In genomic region chrX:46545111-46546005, GRCh38 we compare ENCODE assay signal across 8 cellular contexts. TPM values are rescaled to one million over a fixed set of nuclear protein-coding genes. Genes with fewer than 3 reads are reported as not detected.
DNase-seq lines count a peak whose midpoint lies in the region; ATAC-seq and TF ChIP-seq lines count a peak whose summit lies in the region.

Gene ZNF674 (minus strand): TSS chrX:46545421. CDS start chrX:46542087, 3,334 bp downstream.

- H3K27me3 ChIP-seq in muscle layer of colon (ENCODE audit: control insufficient read depth in 1 of 2, insufficient read depth in 2 of 2, low read length in 2 of 2): no peaks in the 10 kb centered on the region

- peak within 1 kb of the TSS; percentile 92 for H2AFZ ChIP-seq in OCI-LY7 (ENCODE audit: low read length)

- DNase-seq in DMS153 treated with DMSO at 0.1 percent for 48 hours (lab: John Stamatoyannopoulos, UW; ENCODE audit: unreplicated experiment): peak; percentile 71
- DNase-seq in HuH-7.5 (ENCODE audit: low spot score): peak; percentile 61
- DNase-seq in OCI-LY7 (ENCODE audit: low spot score): peak; percentile 94
- peak; percentile 89 for DNase-seq in activated T-cell treated with anti-CD3 and anti-CD28 coated beads for 48 hours (ENCODE audit: low read depth)
- DNase-seq in stimulated activated CD8-positive, alpha-beta memory T cell treated with anti-CD3 and anti-CD28 coated beads, Interleukin-7, amount 100 ng/mL, for 1 hour (ENCODE audit: low read depth in 2 of 2): peak; percentile 82 to 83

- H3K79me2 ChIP-seq in OCI-LY7 (ENCODE audit: insufficient read depth, low read depth, low read length): peaks cover 26% of the 10 kb centered on the region

- ATAC-seq in GM21528 (IDR thresholded peaks at IDR 0.05; ENCODE audit: low FRiP score, unreplicated experiment) (peak; percentile 96), esophagus mucosa (peak; percentile 89)

- H3K9ac ChIP-seq in muscle layer of colon (ENCODE audit: low read length): peak within 1 kb of the TSS; percentile 77

- H3K27ac ChIP-seq in OCI-LY7 (ENCODE audit: low read depth, low read length, poor library complexity, severe bottlenecking) (peak within 1 kb of the TSS; percentile 47), muscle layer of colon (ENCODE audit: low read depth, low read length) (peak within 1 kb of the TSS; percentile 75)

- intact Hi-C loops in OCI-LY7 (cut with micrococcal nuclease; ENCODE audit: unreplicated experiment): no loop called here

- H3K4me1 ChIP-seq in OCI-LY7 (ENCODE audit: insufficient read depth, low read length, poor library complexity, severe bottlenecking) (peaks cover 18% of the 10 kb centered on the region), muscle layer of colon (ENCODE audit: insufficient read depth, low read length) (peaks cover 17% of the 10 kb centered on the region)

- H3K36me3 ChIP-seq in OCI-LY7 (ENCODE audit: insufficient read depth, low read length): peaks cover 16% of the 10 kb centered on the region
- H3K36me3 ChIP-seq in muscle layer of colon (ENCODE audit: insufficient read depth, low read length): no peaks in the 10 kb centered on the region

- H3K4me2 ChIP-seq in OCI-LY7 (ENCODE audit: low read length): peak within 1 kb of the TSS; percentile 97

- no peaks in the 10 kb centered on the region for H3K9me2 ChIP-seq in OCI-LY7 (ENCODE audit: insufficient read depth, low read length)

- CTCF ChIA-PET in OCI-LY7 (lab: Charles Lee; ENCODE audit: unreplicated experiment): no interaction called here

- peak within 1 kb of the TSS; percentile 100 for H3K4me3 ChIP-seq in OCI-LY7 (ENCODE audit: low read depth, low read length, poor library complexity, severe bottlenecking)
- peak within 1 kb of the TSS; percentile 59 to 77 for H3K4me3 ChIP-seq in muscle layer of colon (ENCODE audit: low read depth in 1 of 2, low read length in 2 of 2)

- H3K9me3 ChIP-seq in OCI-LY7 (ENCODE audit: low read length) (no peaks in the 10 kb centered on the region), muscle layer of colon (ENCODE audit: low read length) (no peaks in the 10 kb centered on the region)

- TF ChIP-seq CTCF in OCI-LY7 (conservative IDR thresholded peaks at IDR 0.05; ENCODE audit: low read length): peak; percentile 55

- BruUV-seq in OCI-LY7 (replicated peaks; lab: Mats Ljungman, UMichigan): no TSS peak

- H4K20me1 ChIP-seq in OCI-LY7 (ENCODE audit: insufficient read depth, low read length): no peaks in the 10 kb centered on the region; the same call in 1 of the 2 replicates

- POLR2A ChIA-PET in OCI-LY7 (lab: Charles Lee): no interaction called here

RNA-seq across cellular contexts. Expression of gene ZNF674, which starts in this region (rescaled TPM):
- 5.4 and 9.8 TPM in 2 replicates for total RNA-seq in OCI-LY7 (2014; rRNA removed; shearing (Covaris generic))
- total RNA-seq in OCI-LY7 (2022) (3.6 and 5.5 TPM in 2 replicates), esophagus mucosa (3.6 TPM)

Comparison
In these comparisons a context has a peak if more than half of its experiments do, and no peak if none do; other contexts are left out.
1. Peak in every context shown above with its lines: DNase-seq, ATAC-seq, H3K4me3 ChIP-seq and H3K27ac ChIP-seq.